Comparison of ENCODE assay signal across 1 cellular context in genomic region chr16:23500212-23500865, GRCh38.
TF ChIP-seq lines count a peak whose summit lies in the region.

No MANE protein-coding gene starts in this region.

TF ChIP-seq in SK-N-SH, 30 proteins besides CTCF, POLR2A, EP300 and RAD21:
- no peak for TF ChIP-seq NRF1 (IDR thresholded peaks at IDR 0.05; ENCODE audit: low read depth, low read length)
- no peak for TF ChIP-seq REST (IDR thresholded peaks at IDR 0.05; ENCODE audit: low read depth, low read length)
- no peak for TF ChIP-seq GATA2 (CRISPR knock-in tag; IDR thresholded peaks at IDR 0.05)
- no peak for TF ChIP-seq TCF12 (IDR thresholded peaks at IDR 0.05)
- TF ChIP-seq FOXJ3 (CRISPR knock-in tag; IDR thresholded peaks at IDR 0.05), result no peak
- no peak for TF ChIP-seq MXI1 (IDR thresholded peaks at IDR 0.05; ENCODE audit: low read depth, low read length)
- no peak for TF ChIP-seq USF1 (IDR thresholded peaks at IDR 0.05; ENCODE audit: borderline replicate concordance, low read depth)
- no peak for TF ChIP-seq CHD2 (IDR thresholded peaks at IDR 0.05; ENCODE audit: low read length, partially characterized antibody)
- TF ChIP-seq MEF2A (IDR thresholded peaks at IDR 0.05; ENCODE audit: borderline replicate concordance, low read depth), result no peak
- no peak for TF ChIP-seq POLR2AphosphoS5 (IDR thresholded peaks at IDR 0.05; ENCODE audit: low read depth, low read length)
- no peak for TF ChIP-seq RFX5 (IDR thresholded peaks at IDR 0.05; ENCODE audit: low read length)
- no peak for TF ChIP-seq ZBTB33 (IDR thresholded peaks at IDR 0.05; ENCODE audit: borderline replicate concordance, low read depth)
- no peak for TF ChIP-seq YY1 (IDR thresholded peaks at IDR 0.05; ENCODE audit: low read depth)
- no peak for TF ChIP-seq TEAD4 (IDR thresholded peaks at IDR 0.05; ENCODE audit: borderline replicate concordance, insufficient read depth)
- TF ChIP-seq FOSL2 (IDR thresholded peaks at IDR 0.05; ENCODE audit: borderline replicate concordance, low read depth), result no peak
- no peak for TF ChIP-seq FOXM1 (IDR thresholded peaks at IDR 0.05; ENCODE audit: low read depth)
